Comparison of ENCODE assay signal across 21 cellular contexts in the genomic region with DNA sequence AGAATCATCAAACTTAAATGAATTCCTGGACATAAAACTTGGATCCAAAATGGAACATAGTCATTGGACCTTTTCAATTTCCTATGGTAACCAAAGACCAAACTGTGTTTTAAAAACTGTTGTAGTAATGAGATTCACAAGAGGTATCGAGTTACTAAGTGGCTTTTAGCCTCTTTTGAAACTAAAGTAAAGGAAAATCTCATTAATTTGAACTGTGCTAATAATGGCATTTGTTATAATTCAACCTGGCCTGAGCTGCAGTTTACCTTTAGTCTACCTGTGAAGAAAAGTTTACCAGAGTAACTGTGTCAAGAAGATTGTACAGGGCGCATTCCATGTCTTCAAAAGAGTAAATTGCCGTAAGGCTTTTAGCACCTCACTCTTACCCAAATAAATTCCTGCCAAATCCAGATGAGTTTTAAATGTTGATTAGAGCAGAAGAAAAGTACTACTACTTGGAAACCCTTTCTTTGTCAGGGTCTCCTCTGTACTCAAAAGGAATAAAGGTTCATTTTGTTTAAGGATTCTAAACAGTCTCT. TPM values are rescaled to one million over a fixed set of nuclear protein-coding genes. Genes with fewer than 3 reads are reported as not detected.
DNase-seq lines count a peak whose midpoint lies in the region; ATAC-seq and TF ChIP-seq lines count a peak whose summit lies in the region.
"Had no signal": no experiment of that assay in that cellular context is flagged by ENCODE, and none has a peak within 500 bp of the region (broad histone marks: within the 10 kb centered on the region; RNA-seq: fewer than 3 reads in every experiment).

No MANE protein-coding gene starts in this region.

- no peaks in the 10 kb centered on the region for H3K36me3 ChIP-seq in uterus
- H3K36me3 ChIP-seq: left ventricle myocardium inferior, SJCRH30 had no signal

- peaks cover 33% of the 10 kb centered on the region for H3K27me3 Mint-ChIP-seq in brain
- H3K27me3 Mint-ChIP-seq in neural crest cell (ENCODE audit: low read depth) = peaks cover 8% of the 10 kb centered on the region
- H3K27me3 Mint-ChIP-seq in activated naive CD4-positive, alpha-beta T cell treated with anti-CD3 and anti-CD28 coated beads, Interleukin-2, amount 10 ng/mL, durations not matched to agents 7 days and 5 days = peaks cover 36% of the 10 kb centered on the region

- peaks cover 0 to 4% of the 10 kb centered on the region in 2 donors for H3K4me1 ChIP-seq in uterus
- H3K4me1 ChIP-seq: psoas muscle had no signal

- H3K9me3 Mint-ChIP-seq in brain (peaks cover 0 to 11% (median 3%) of the 10 kb centered on the region in 5 experiments), neural crest cell (peaks cover 4% of the 10 kb centered on the region)
- H3K9me3 Mint-ChIP-seq in activated naive CD4-positive, alpha-beta T cell treated with anti-CD3 and anti-CD28 coated beads, Interleukin-2, amount 10 ng/mL, durations not matched to agents 7 days and 5 days = no peaks in the 10 kb centered on the region
- H3K9me3 Mint-ChIP-seq: activated CD8-positive, alpha-beta T cell treated with anti-CD3 and anti-CD28 coated beads for 36 hours; T-helper 1 cell treated with Interleukin-12 subunit alpha and Interleukin-12 subunit beta and Interleukin-4 antibody, amounts not matched to agents 30 μg/mL and 1 μg/mL, for 36 hours had no signal

- CTCF ChIA-PET in activated naive CD4-positive, alpha-beta T cell treated with anti-CD3 and anti-CD28 coated beads, Interleukin-2, amount 10 ng/mL, durations not matched to agents 7 days and 5 days (lab: Charles Lee) = no interaction called here

- no peak for TF ChIP-seq POLR2A in uterus (IDR thresholded peaks at IDR 0.05)

- peak overlapping the region in 4 of 5 experiments; percentile 4 to 85 (median 44) for H3K27ac Mint-ChIP-seq in brain
- peak overlapping the region; percentile 5 for H3K27ac Mint-ChIP-seq in neural crest cell (ENCODE audit: unreplicated experiment)
- no peak overlapping the region for H3K27ac Mint-ChIP-seq in activated naive CD4-positive, alpha-beta T cell treated with anti-CD3 and anti-CD28 coated beads, Interleukin-2, amount 10 ng/mL, durations not matched to agents 7 days and 5 days
- H3K27ac Mint-ChIP-seq: activated CD8-positive, alpha-beta T cell treated with anti-CD3 and anti-CD28 coated beads for 36 hours; H9; T-helper 1 cell treated with Interleukin-12 subunit alpha and Interleukin-12 subunit beta and Interleukin-4 antibody, amounts not matched to agents 30 μg/mL and 1 μg/mL, for 36 hours had no signal

- intact Hi-C loops in uterus (cut with DNase I; ENCODE audit: low total_unique reads) = no loop called here

- no peak overlapping the region for H3K4me3 ChIP-seq in uterus
- H3K4me3 ChIP-seq: hepatocyte, left ventricle myocardium inferior, psoas muscle, SJCRH30 had no signal

- no peaks in the 10 kb centered on the region for H3K9me3 ChIP-seq in uterus
- H3K9me3 ChIP-seq: left ventricle myocardium inferior, psoas muscle, SJCRH30 had no signal

- DNase-seq in DMS153 (lab: John Stamatoyannopoulos, UW) (peak; percentile 12), DMS153 treated with DMSO at 0.1 percent for 48 hours (lab: John Stamatoyannopoulos, UW; ENCODE audit: unreplicated experiment) (no peak), NCI-H128 (lab: John Stamatoyannopoulos, UW; ENCODE audit: unreplicated experiment) (peak; percentile 51), neural crest cell (ENCODE audit: low read depth, low spot score) (no peak), uterus (no peak)
- DNase-seq in activated naive CD4-positive, alpha-beta T cell treated with anti-CD3 and anti-CD28 coated beads, Interleukin-2, amount 10 ng/mL, durations not matched to agents 7 days and 5 days = no peak
- DNase-seq: 8988T; activated CD4-positive, alpha-beta T cell treated with anti-CD3 and anti-CD28 coated beads for 1 hour; activated CD8-positive, alpha-beta T cell treated with anti-CD3 and anti-CD28 coated beads for 36 hours; activated effector memory CD4-positive, alpha-beta T cell treated with Interleukin-2 at 50 U/mL for 16 hours; activated T-cell treated with anti-CD3 and anti-CD28 coated beads for 4 hours; H9; left ventricle myocardium inferior; psoas muscle; SJCRH30; trophoblast cell had no signal

- H3K4me1 Mint-ChIP-seq in brain = peaks cover 24% of the 10 kb centered on the region
- H3K4me1 Mint-ChIP-seq in neural crest cell = peaks cover 47% of the 10 kb centered on the region
- H3K4me1 Mint-ChIP-seq in activated naive CD4-positive, alpha-beta T cell treated with anti-CD3 and anti-CD28 coated beads, Interleukin-2, amount 10 ng/mL, durations not matched to agents 7 days and 5 days = no peaks in the 10 kb centered on the region

- H3K36me3 Mint-ChIP-seq in brain (no peaks in the 10 kb centered on the region), neural crest cell (ENCODE audit: low read depth) (peaks cover 4% of the 10 kb centered on the region)
- no peaks in the 10 kb centered on the region for H3K36me3 Mint-ChIP-seq in activated naive CD4-positive, alpha-beta T cell treated with anti-CD3 and anti-CD28 coated beads, Interleukin-2, amount 10 ng/mL, durations not matched to agents 7 days and 5 days

- no peak for TF ChIP-seq CTCF in brain (conservative IDR thresholded peaks at IDR 0.05)
- no peak for TF ChIP-seq CTCF in neural crest cell (conservative IDR thresholded peaks at IDR 0.05)
- no peak for TF ChIP-seq CTCF in uterus (IDR thresholded peaks at IDR 0.05)

- peak overlapping the region in 3 of 5 experiments; percentile 17 to 74 (median 29) for H3K4me3 Mint-ChIP-seq in brain
- no peak overlapping the region for H3K4me3 Mint-ChIP-seq in neural crest cell
- H3K4me3 Mint-ChIP-seq in activated naive CD4-positive, alpha-beta T cell treated with anti-CD3 and anti-CD28 coated beads, Interleukin-2, amount 10 ng/mL, durations not matched to agents 7 days and 5 days = no peak overlapping the region
- H3K4me3 Mint-ChIP-seq: activated CD8-positive, alpha-beta T cell treated with anti-CD3 and anti-CD28 coated beads for 36 hours; H9; T-helper 1 cell treated with Interleukin-12 subunit alpha and Interleukin-12 subunit beta and Interleukin-4 antibody, amounts not matched to agents 30 μg/mL and 1 μg/mL, for 36 hours had no signal

- ATAC-seq in GM19397 (IDR thresholded peaks at IDR 0.05; ENCODE audit: unreplicated experiment) = no peak
- ATAC-seq: activated CD8-positive, alpha-beta T cell treated with anti-CD3 and anti-CD28 coated beads for 36 hours; psoas muscle had no signal

- no peaks in the 10 kb centered on the region for H3K27me3 ChIP-seq in uterus
- H3K27me3 ChIP-seq: hepatocyte, SJCRH30 had no signal

- H3K27ac ChIP-seq in uterus = peak overlapping the region in 1 of 2 donors; percentile 48
- H3K27ac ChIP-seq: epithelial cell of prostate, hepatocyte, left ventricle myocardium inferior, psoas muscle, SJCRH30 had no signal

RNA-seq across cellular contexts. Expression of a gene that starts 17.0 kb away (rescaled TPM):
- polyA plus RNA-seq in brain (ENCODE audit: insufficient read depth, low read depth, low replicate concordance) = 27.5 TPM
- total RNA-seq in neural crest cell = 89.0 and 90.1 TPM in 2 replicates
- total RNA-seq in uterus = 100 to 1,000 TPM; 189 to 314 (median 254) TPM

Comparison
In these comparisons a context has a peak if more than half of its experiments do, and no peak if none do; other contexts are left out.
1. DNase-seq: peak in DMS153 (single experiment) and NCI-H128 (single experiment); none in DMS153 treated with DMSO at 0.1 percent for 48 hours (single experiment), neural crest cell (single experiment), uterus (0 of 2) and activated naive CD4-positive, alpha-beta T cell treated with anti-CD3 and anti-CD28 coated beads, Interleukin-2, amount 10 ng/mL, durations not matched to agents 7 days and 5 days (single experiment).
2. H3K4me3 Mint-ChIP-seq: peak in brain (3 of 5); none in neural crest cell (single experiment) and activated naive CD4-positive, alpha-beta T cell treated with anti-CD3 and anti-CD28 coated beads, Interleukin-2, amount 10 ng/mL, durations not matched to agents 7 days and 5 days (single experiment).